ENCODE assay signal across 18 cellular contexts in genomic region chr1:112251766-112252506, GRCh38.
DNase-seq lines count a peak whose midpoint lies in the region; ATAC-seq and TF ChIP-seq lines count a peak whose summit lies in the region.
"Had no signal": no experiment of that assay in that cellular context is flagged by ENCODE, and none has a peak within 500 bp of the region (broad histone marks: within the 10 kb centered on the region; RNA-seq: fewer than 3 reads in every experiment).

No MANE protein-coding gene starts in this region.

- H3K36me3 Mint-ChIP-seq in mesothelial cell of epicardium, result no peaks in the 10 kb centered on the region

- TF ChIP-seq POLR2A in spleen (IDR thresholded peaks at IDR 0.05), result no peak

- H3K9me3 Mint-ChIP-seq in mesothelial cell of epicardium, result no peaks in the 10 kb centered on the region
- H3K9me3 Mint-ChIP-seq: activated B cell treated with CpG ODN at 0.5 μM for 24 hours had no signal

- no peaks in the 10 kb centered on the region for H3K9me3 ChIP-seq in right cardiac atrium (ENCODE audit: control insufficient read depth, low read length)
- no peaks in the 10 kb centered on the region for H3K9me3 ChIP-seq in spleen
- H3K9me3 ChIP-seq: SJSA1, tibial nerve had no signal

- H3K27me3 Mint-ChIP-seq in mesothelial cell of epicardium (ENCODE audit: low read depth), result peaks cover 50% of the 10 kb centered on the region

- no peaks in the 10 kb centered on the region for H3K36me3 ChIP-seq in spleen
- H3K36me3 ChIP-seq: SJSA1, tibial nerve had no signal

- peaks cover 2% of the 10 kb centered on the region for H3K4me1 Mint-ChIP-seq in mesothelial cell of epicardium
- H3K4me1 Mint-ChIP-seq: activated B cell treated with CpG ODN at 0.5 μM for 24 hours had no signal

- intact Hi-C loops in right cardiac atrium (cut with DNase I) (no loop called here), Right ventricle myocardium superior (cut with DNase I) (no loop called here), spleen (cut with DNase I; ENCODE audit: low total_unique reads) (no loop called here)

- H3K27me3 ChIP-seq in right cardiac atrium (ENCODE audit: control insufficient read depth, insufficient read depth), result no peaks in the 10 kb centered on the region
- peaks cover 0 to 8% (median 0%) of the 10 kb centered on the region in 7 donors for H3K27me3 ChIP-seq in spleen (replicated peaks in 1 of 7)
- H3K27me3 ChIP-seq: SJSA1, tibial nerve had no signal

- ATAC-seq in right cardiac atrium (peak; percentile 14 to 64), Right ventricle myocardium superior (ENCODE audit: poor library complexity) (no peak)

- H3K4me1 ChIP-seq in right cardiac atrium (ENCODE audit: control insufficient read depth, insufficient read depth, low read length) (no peaks in the 10 kb centered on the region), spleen (peaks cover 0 to 15% (median 0%) of the 10 kb centered on the region in 6 donors)
- H3K4me1 ChIP-seq: tibial nerve had no signal

- DNase-seq in right cardiac atrium, result peak in 1 of 3 donors; percentile 38
- DNase-seq in Right ventricle myocardium superior, result no peak
- DNase-seq in amniotic epithelial cell (ENCODE audit: low read depth), result peak; percentile 72
- DNase-seq in glomerular visceral epithelial cell (ENCODE audit: extremely low spot score), result peak; percentile 14
- DNase-seq in mesenteric fat pad (ENCODE audit: low spot score), result no peak
- no peak for DNase-seq in mesothelial cell of epicardium (ENCODE audit: low spot score in 2 of 2, unreplicated experiment in 2 of 2)
- DNase-seq in spleen, result no peak
- no peak for DNase-seq in GM10266 (ENCODE audit: extremely low spot score)
- DNase-seq: activated B cell treated with CpG ODN at 0.5 μM for 24 hours; amygdala; DND-41; effector CD8-positive, alpha-beta T cell; NCI-H1092; NCI-H524 treated with DMSO at 0.1 percent for 48 hours; stimulated activated CD4-positive, alpha-beta T cell treated with anti-CD3 and anti-CD28 coated beads, Interleukin-12 subunit alpha, Interleukin-12 subunit beta, amount 100 ng/mL, for 4 hours had no signal

- H3K4me3 ChIP-seq in right cardiac atrium (ENCODE audit: low read length) (no peak overlapping the region), spleen (no peak overlapping the region)
- H3K4me3 ChIP-seq: SJSA1, tibial nerve had no signal

- no peak overlapping the region for H3K4me3 Mint-ChIP-seq in mesothelial cell of epicardium
- H3K4me3 Mint-ChIP-seq: activated B cell treated with CpG ODN at 0.5 μM for 24 hours had no signal

- no peak for TF ChIP-seq CTCF in mesothelial cell of epicardium (IDR thresholded peaks at IDR 0.05; ENCODE audit: unreplicated experiment)
- TF ChIP-seq CTCF in spleen (IDR thresholded peaks at IDR 0.05 in 8 of 11, conservative IDR thresholded peaks at IDR 0.05 in 3 of 11), result no peak
- no peak for TF ChIP-seq CTCF in GM10266 (IDR thresholded peaks at IDR 0.05; ENCODE audit: control insufficient read depth, insufficient read depth, low read depth, missing control alignments)

- no peak overlapping the region for H3K27ac Mint-ChIP-seq in mesothelial cell of epicardium
- H3K27ac Mint-ChIP-seq: activated B cell treated with CpG ODN at 0.5 μM for 24 hours had no signal

- H3K27ac ChIP-seq in right cardiac atrium (ENCODE audit: low read length) (no peak overlapping the region), spleen (peak overlapping the region in 1 of 8 donors; percentile 48)
- H3K27ac ChIP-seq: HL-60, SJSA1, tibial nerve had no signal

- 70% methylated on average over 6 of the region's 6 CpGs for WGBS in right cardiac atrium
- WGBS in spleen, 5 donors, result 53 to 80% (median 72%) methylated on average over 6 of the region's 6 CpGs

Comparison
In these comparisons a context has a peak if more than half of its experiments do, and no peak if none do; other contexts are left out.
1. DNase-seq: peak in amniotic epithelial cell (single experiment) and glomerular visceral epithelial cell (single experiment); none in Right ventricle myocardium superior (single experiment), mesenteric fat pad (single experiment), mesothelial cell of epicardium (0 of 2), spleen (single experiment) and GM10266 (single experiment).